In the genomic region with DNA sequence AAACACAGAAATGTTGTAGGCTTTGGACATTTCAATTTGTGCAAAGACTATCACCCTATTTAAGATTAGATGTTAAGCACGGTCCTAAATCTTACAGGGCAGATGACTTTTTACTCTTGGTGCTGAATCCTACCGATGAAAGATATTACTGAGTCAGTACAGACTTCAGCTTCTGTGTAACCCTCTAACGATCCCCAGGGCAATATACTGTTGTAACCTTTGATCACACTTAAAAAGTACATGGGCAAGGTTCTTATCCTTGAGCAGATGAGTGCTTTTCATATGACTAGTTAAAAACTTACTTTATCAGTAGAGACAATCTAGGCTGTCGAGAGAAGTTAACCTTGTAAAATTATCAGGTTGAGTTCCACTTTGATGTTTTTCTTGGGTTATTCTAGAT, we compare ENCODE assay signal across 23 cellular contexts. TPM values are rescaled to one million over a fixed set of nuclear protein-coding genes. Genes with fewer than 3 reads are reported as not detected.
DNase-seq lines count a peak whose midpoint lies in the region; ATAC-seq and TF ChIP-seq lines count a peak whose summit lies in the region.
"Had no signal": no experiment of that assay in that cellular context is flagged by ENCODE, and none has a peak within 500 bp of the region (broad histone marks: within the 10 kb centered on the region; RNA-seq: fewer than 3 reads in every experiment).

No MANE protein-coding gene starts in this region.

- no peaks in the 10 kb centered on the region for H3F3A ChIP-seq in smooth muscle cell (ENCODE audit: low read depth)

- H3K4me2 ChIP-seq in smooth muscle cell, result no peak overlapping the region

- no peaks in the 10 kb centered on the region for H3K27me3 ChIP-seq in smooth muscle cell (ENCODE audit: low read depth)
- H3K27me3 ChIP-seq: SJCRH30 had no signal

- TF ChIP-seq POLR2A in erythroblast (IDR thresholded peaks at IDR 0.05; ENCODE audit: low read length), result no peak

- intact Hi-C loops in left colon (cut with DNase I, micrococcal nuclease), result no loop called here

- no peak overlapping the region for H3K27ac ChIP-seq in smooth muscle cell (ENCODE audit: low read depth)
- H3K27ac ChIP-seq: SJCRH30 had no signal

- H3K79me2 ChIP-seq in smooth muscle cell (ENCODE audit: low read depth), result no peaks in the 10 kb centered on the region

- TF ChIP-seq CTCF in smooth muscle cell (IDR thresholded peaks at IDR 0.05; ENCODE audit: borderline replicate concordance, insufficient read depth, poor library complexity, severe bottlenecking), result no peak
- TF ChIP-seq CTCF in foreskin fibroblast (IDR thresholded peaks at IDR 0.05; ENCODE audit: low read depth, low read length), result no peak
- no peak for TF ChIP-seq CTCF in GM13977 (IDR thresholded peaks at IDR 0.05; ENCODE audit: extremely low read depth, insufficient read depth, missing control alignments)

- peak overlapping the region; percentile 67 for H2AFZ ChIP-seq in smooth muscle cell (ENCODE audit: low read depth)

- H3K9me3 ChIP-seq in smooth muscle cell (replicated peaks; ENCODE audit: low read depth), result no peaks in the 10 kb centered on the region
- H3K9me3 ChIP-seq: Caco-2, SJCRH30 had no signal

- in situ Hi-C loops in GM13977 (cut with MboI; ENCODE audit: low pct_unique_long_range_greater_than_20kb, low sequenced_read_pairs, unreplicated experiment), result no loop called here

- no peak overlapping the region for H3K9ac ChIP-seq in smooth muscle cell (ENCODE audit: low read depth)

- H3K4me3 ChIP-seq in smooth muscle cell (no peak overlapping the region), foreskin fibroblast (ENCODE audit: low read depth in 1 of 2, low read length in 2 of 2) (no peak overlapping the region)
- H3K4me3 ChIP-seq: SJCRH30 had no signal

- H4K20me1 ChIP-seq in smooth muscle cell (ENCODE audit: low read depth), result no peaks in the 10 kb centered on the region

- WGBS in smooth muscle cell (ENCODE audit: low lambda C conversion rate), result 26% methylated on average over 4 of the region's 4 CpGs

- H3K4me1 ChIP-seq in smooth muscle cell (ENCODE audit: low read depth), result no peaks in the 10 kb centered on the region
- H3K4me1 ChIP-seq: SJCRH30 had no signal

- no peaks in the 10 kb centered on the region for H3K36me3 ChIP-seq in smooth muscle cell (ENCODE audit: low read depth)
- H3K36me3 ChIP-seq: SJCRH30 had no signal

- peak; percentile 42 for DNase-seq in amniotic epithelial cell (ENCODE audit: low read depth)
- DNase-seq in erythroblast (lab: John Stamatoyannopoulos, UW), result peak; percentile 65 to 86
- no peak for DNase-seq in left colon
- DNase-seq in smooth muscle cell (lab: John Stamatoyannopoulos, UW; ENCODE audit: unreplicated experiment), result no peak
- no peak for DNase-seq in foreskin fibroblast
- no peak for DNase-seq in SW 1271 (lab: John Stamatoyannopoulos, UW)
- DNase-seq in GM13977 (ENCODE audit: low spot score), result no peak
- DNase-seq: Caco-2, DMS153, EL, H7, IMR-90, Karpas-422, MM.1S, NCI-H1105, NCI-H1694, NCI-H2227 treated with DMSO at 0.1 percent for 48 hours, NCI-H69, RPMI8226, SJCRH30 had no signal

- peak; percentile 91 for ATAC-seq in left colon
- ATAC-seq in GM19395 (IDR thresholded peaks at IDR 0.05; ENCODE audit: unreplicated experiment), result no peak

RNA-seq across cellular contexts. Expression of gene PDE3A, which starts 22.5 kb away (rescaled TPM):
- 100 to 1,000 TPM in 1 of 2 donors, 10 to 100 TPM in 1; 46.9 to 113 TPM for total RNA-seq in left colon
- 6.1 and 8.6 TPM in 2 replicates for total RNA-seq in smooth muscle cell
- polyA plus RNA-seq in smooth muscle cell, result 1.3 and 1.8 TPM in 2 replicates
- total RNA-seq: HT-29, OCI-LY7 had no signal

Comparison
In these comparisons a context has a peak if more than half of its experiments do, and no peak if none do; other contexts are left out.
1. DNase-seq: peak in amniotic epithelial cell (single experiment) and erythroblast (2 of 2); none in left colon (0 of 2), smooth muscle cell (single experiment), foreskin fibroblast (0 of 2), SW 1271 (0 of 2) and GM13977 (single experiment).